11 cellular contexts compared by ENCODE assay signal in the genomic region with DNA sequence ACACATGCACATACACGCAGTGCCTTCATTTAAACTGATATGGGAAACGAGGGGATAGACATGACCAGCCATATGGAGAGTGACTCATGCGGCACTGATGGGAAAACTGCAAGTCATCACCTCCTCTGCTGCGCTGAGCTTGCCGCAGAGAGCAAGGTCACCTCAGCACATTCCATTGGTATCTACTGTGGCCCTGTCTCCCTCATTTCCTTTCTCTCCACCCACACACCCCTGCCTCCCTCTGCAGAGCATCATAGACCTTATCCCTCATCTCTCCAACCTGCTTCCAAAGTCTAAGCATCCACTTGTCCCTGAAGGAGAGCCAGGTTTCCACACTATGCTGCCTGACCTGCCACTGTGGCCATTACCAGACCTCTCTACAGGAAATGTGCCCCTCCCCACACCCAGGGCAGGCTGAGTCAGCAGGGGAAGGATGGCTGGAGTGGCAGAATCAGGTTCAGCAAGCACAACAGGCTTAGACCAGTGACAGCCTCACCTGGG.
A peak's percentile ranks its signal among the peaks of the same experiment; 100 is the strongest.
DNase-seq lines count a peak whose midpoint lies in the region; ATAC-seq, FAIRE-seq and TF ChIP-seq lines count a peak whose summit lies in the region.
"Had no signal": no experiment of that assay in that cellular context is flagged by ENCODE, and none has a peak within 500 bp of the region (broad histone marks: within the 10 kb centered on the region; RNA-seq: fewer than 3 reads in every experiment).

No MANE protein-coding gene starts in this region.

- intact Hi-C loops in HepG2 (cut with micrococcal nuclease; ENCODE audit: unreplicated experiment): no loop called here
- intact Hi-C loops in CD4-positive, alpha-beta T cell (cut with DNase I, micrococcal nuclease): no loop called here

- CTCF ChIA-PET in HepG2 (lab: Yijun Ruan, JAX; ENCODE audit: low intra/inter-chr PET ratio, low total read pairs): no interaction called here
- CTCF ChIA-PET in CD4-positive, alpha-beta T cell (lab: Charles Lee): no interaction called here

- no peak overlapping the region for H3K27ac ChIP-seq in HepG2 (ENCODE audit: extremely low read length, insufficient read depth, low read length)
- H3K27ac ChIP-seq in CD4-positive, alpha-beta T cell (ENCODE audit: low read depth, low read length): no peak overlapping the region
- H3K27ac ChIP-seq: colonic mucosa had no signal

- H3K36me3 Mint-ChIP-seq in CD4-positive, alpha-beta T cell (ENCODE audit: low read depth): no peaks in the 10 kb centered on the region

- BruUV-seq in HepG2 (replicated peaks; lab: Mats Ljungman, UMichigan): no TSS peak

- 9% methylated on average over 5 of the region's 5 CpGs for WGBS in HepG2 (ENCODE audit: low lambda C conversion rate)

- no peak overlapping the region for H3K4me2 ChIP-seq in HepG2 (ENCODE audit: low read depth, low read length)

- no peaks in the 10 kb centered on the region for H3K27me3 ChIP-seq in bronchial epithelial cell (ENCODE audit: control insufficient read depth, insufficient read depth, low read length)
- H3K27me3 ChIP-seq in HepG2 (ENCODE audit: control insufficient read depth in 1 of 2, insufficient read depth in 2 of 2, low read length in 2 of 2): peaks cover 1 to 22% of the 10 kb centered on the region in 2 experiments; a peak in 3 of 5 replicates
- H3K27me3 ChIP-seq in CD4-positive, alpha-beta T cell (ENCODE audit: control insufficient read depth, insufficient read depth, low read length): no peaks in the 10 kb centered on the region
- H3K27me3 ChIP-seq: colonic mucosa had no signal

- H3K4me1 ChIP-seq in HepG2 (ENCODE audit: insufficient read depth, low read length): no peaks in the 10 kb centered on the region
- H3K4me1 ChIP-seq: colonic mucosa had no signal

- TF ChIP-seq POLR2A in HepG2 (IDR thresholded peaks at IDR 0.05; ENCODE audit: insufficient read depth in 1 of 2, low read depth in 2 of 2, low read length in 2 of 2): no peak

- ATAC-seq in HepG2: peak; percentile 54
- no peak for ATAC-seq in GM19395 (IDR thresholded peaks at IDR 0.05; ENCODE audit: unreplicated experiment)
- ATAC-seq in CD4-positive, alpha-beta T cell (ENCODE audit: poor library complexity): no peak
- no peak for ATAC-seq in GM21723 (IDR thresholded peaks at IDR 0.05; ENCODE audit: unreplicated experiment)

- FAIRE-seq in HTR-8/SVneo (lab: Jason Lieb, UNC) (peak; percentile 84), bronchial epithelial cell (lab: Jason Lieb, UNC) (peak; percentile 72), HepG2 (lab: Jason Lieb, UNC) (no peak)

- no peak overlapping the region for H3K9ac ChIP-seq in HepG2 (ENCODE audit: insufficient read depth, low read depth, low read length)

- no peak for TF ChIP-seq RAD21 in HepG2 (CRISPR knock-in tag; IDR thresholded peaks at IDR 0.05)

- in situ Hi-C loops in HepG2 (cut with HindIII; ENCODE audit: extremely low pct_ligation_motif_present, low pct_unique_long_range_greater_than_20kb): no loop called here

- H3K36me3 ChIP-seq in bronchial epithelial cell (ENCODE audit: control insufficient read depth, insufficient read depth, low read length): no peaks in the 10 kb centered on the region
- no peaks in the 10 kb centered on the region for H3K36me3 ChIP-seq in HepG2 (replicated peaks in 1 of 2; ENCODE audit: control insufficient read depth in 1 of 2, insufficient read depth in 2 of 2, low read length in 2 of 2)
- H3K36me3 ChIP-seq: colonic mucosa had no signal

- POLR2A ChIA-PET in HepG2 (lab: Yijun Ruan, JAX): no interaction called here
- POLR2A ChIA-PET in CD4-positive, alpha-beta T cell (lab: Charles Lee): no interaction called here

- H3K79me2 ChIP-seq in HepG2 (ENCODE audit: insufficient read depth, low read length): no peaks in the 10 kb centered on the region

- no peak overlapping the region for H2AFZ ChIP-seq in HepG2 (ENCODE audit: low read length)

- TF ChIP-seq EP300 in HepG2 (IDR thresholded peaks at IDR 0.05; ENCODE audit: low read depth in 2 of 2, low read length in 2 of 2) (no peak), HepG2 (CRISPR knock-in tag; IDR thresholded peaks at IDR 0.05; ENCODE audit: borderline replicate concordance) (no peak)

- H4K20me1 ChIP-seq in HepG2 (ENCODE audit: insufficient read depth, low read length): no peaks in the 10 kb centered on the region

- H3K9me3 ChIP-seq in HepG2 (ENCODE audit: low read length): no peaks in the 10 kb centered on the region
- H3K9me3 ChIP-seq in CD4-positive, alpha-beta T cell (ENCODE audit: control insufficient read depth, low read length): no peaks in the 10 kb centered on the region
- H3K9me3 ChIP-seq: colonic mucosa had no signal

- H3K4me3 ChIP-seq in AG10803 (ENCODE audit: low read length) (no peak overlapping the region), bronchial epithelial cell (ENCODE audit: low read depth, low read length) (no peak overlapping the region), HepG2 (replicated peaks in 1 of 3; ENCODE audit: insufficient read depth in 1 of 3, low read depth in 2 of 3, low read length in 3 of 3) (no peak overlapping the region)
- H3K4me3 ChIP-seq: colonic mucosa had no signal

- TF ChIP-seq CTCF in AG10803 (conservative IDR thresholded peaks at IDR 0.05; ENCODE audit: low read length) (no peak), bronchial epithelial cell (IDR thresholded peaks at IDR 0.05; ENCODE audit: insufficient read depth, low read length, severe bottlenecking) (no peak), HepG2 (CRISPR knock-in tag; IDR thresholded peaks at IDR 0.05) (no peak)
- no peak for TF ChIP-seq CTCF in CD4-positive, alpha-beta T cell (IDR thresholded peaks at IDR 0.05)

- H3K27me3 Mint-ChIP-seq in CD4-positive, alpha-beta T cell: peaks cover 6% of the 10 kb centered on the region

- DNase-seq in AG10803 (ENCODE audit: low read depth) (peak; percentile 87), HTR-8/SVneo (ENCODE audit: insufficient read length, low spot score) (peak; percentile 51), bronchial epithelial cell (ENCODE audit: low read depth) (peak; percentile 99), HepG2 (ENCODE audit: low spot score) (peak; percentile 18), cortex of kidney (lab: John Stamatoyannopoulos, UW) (no peak)
- DNase-seq in CD4-positive, alpha-beta T cell: no peak
- DNase-seq: colonic mucosa; DND-41; stimulated activated CD4-positive, alpha-beta T cell treated with anti-CD3 and anti-CD28 coated beads, Interleukin-4, amount 100 ng/mL, for 1 hour had no signal

- peaks cover 2% of the 10 kb centered on the region for H3K9me3 Mint-ChIP-seq in CD4-positive, alpha-beta T cell

- H3K27ac Mint-ChIP-seq in CD4-positive, alpha-beta T cell: no peak overlapping the region

- H3K4me3 Mint-ChIP-seq in CD4-positive, alpha-beta T cell: no peak overlapping the region

- H3K4me1 Mint-ChIP-seq in CD4-positive, alpha-beta T cell (ENCODE audit: low read depth): no peaks in the 10 kb centered on the region

TF ChIP-seq in HepG2, 621 proteins besides CTCF, POLR2A, EP300 and RAD21 (continues in another document):
- TF ChIP-seq ZNF44 (CRISPR knock-in tag; IDR thresholded peaks at IDR 0.05) (no peak), ZMYM4 (CRISPR knock-in tag; IDR thresholded peaks at IDR 0.05) (no peak), ZNF253 (CRISPR knock-in tag; IDR thresholded peaks at IDR 0.05; ENCODE audit: borderline replicate concordance) (no peak), SRF (IDR thresholded peaks at IDR 0.05; ENCODE audit: low read depth, low read length) (no peak), NFE2 (CRISPR knock-in tag; IDR thresholded peaks at IDR 0.05) (peak; percentile 53; the same call in 1 of the 2 replicates), MIER2 (CRISPR knock-in tag; IDR thresholded peaks at IDR 0.05) (no peak), RXRA (CRISPR knock-in tag; IDR thresholded peaks at IDR 0.05) (no peak), ETV5 (CRISPR knock-in tag; IDR thresholded peaks at IDR 0.05; ENCODE audit: borderline replicate concordance) (no peak), PPARG (CRISPR knock-in tag; conservative IDR thresholded peaks at IDR 0.05) (no peak), CENPBD1 (CRISPR knock-in tag; IDR thresholded peaks at IDR 0.05; ENCODE audit: borderline replicate concordance, low read depth) (no peak), ZBTB21 (CRISPR knock-in tag; IDR thresholded peaks at IDR 0.05) (no peak), ZNF121 (CRISPR knock-in tag; IDR thresholded peaks at IDR 0.05) (no peak), ZNF660 (CRISPR knock-in tag; IDR thresholded peaks at IDR 0.05; ENCODE audit: borderline replicate concordance, low read depth) (no peak), CREB1 (IDR thresholded peaks at IDR 0.05) (peak; percentile 19; the same call in 1 of the 2 replicates), CREB1 (CRISPR knock-in tag; IDR thresholded peaks at IDR 0.05) (no peak), ZNF333 (CRISPR knock-in tag; IDR thresholded peaks at IDR 0.05; ENCODE audit: borderline replicate concordance) (no peak)
- TF ChIP-seq, protein P1, sequence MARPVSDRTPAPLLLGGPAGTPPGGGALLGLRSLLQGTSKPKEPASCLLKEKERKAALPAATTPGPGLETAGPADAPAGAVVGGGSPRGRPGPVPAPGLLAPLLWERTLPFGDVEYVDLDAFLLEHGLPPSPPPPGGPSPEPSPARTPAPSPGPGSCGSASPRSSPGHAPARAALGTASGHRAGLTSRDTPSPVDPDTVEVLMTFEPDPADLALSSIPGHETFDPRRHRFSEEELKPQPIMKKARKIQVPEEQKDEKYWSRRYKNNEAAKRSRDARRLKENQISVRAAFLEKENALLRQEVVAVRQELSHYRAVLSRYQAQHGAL (CRISPR knock-in tag; IDR thresholded peaks at IDR 0.05; ENCODE audit: not compliant biosample characterization): no peak

Comparison
In these comparisons a context has a peak if more than half of its experiments do, and no peak if none do; other contexts are left out.
1. DNase-seq: peak in AG10803 (single experiment), HTR-8/SVneo (single experiment), bronchial epithelial cell (single experiment) and HepG2 (single experiment); none in cortex of kidney (single experiment) and CD4-positive, alpha-beta T cell (0 of 10).